Comparison of ENCODE assay signal across 21 cellular contexts in the genomic region with DNA sequence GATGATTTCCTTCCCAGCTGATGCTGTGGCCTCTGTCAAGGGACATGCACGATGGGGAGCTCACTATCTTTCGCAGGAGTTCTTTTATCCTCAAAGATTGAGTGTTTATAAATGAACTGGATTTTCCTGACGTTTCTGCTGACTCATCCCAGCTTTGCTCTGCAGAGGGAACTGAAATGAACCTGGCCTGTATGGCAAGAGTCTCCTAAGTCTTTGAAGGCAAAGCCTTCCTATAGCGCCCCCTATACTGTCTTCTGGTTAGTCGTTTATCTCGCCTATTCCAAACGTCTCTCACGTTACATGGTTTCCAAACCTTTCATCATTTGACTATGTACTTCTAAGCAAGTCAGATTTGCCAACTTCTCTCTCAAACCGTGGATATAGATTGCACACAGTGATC.
DNase-seq lines count a peak whose midpoint lies in the region; ATAC-seq and TF ChIP-seq lines count a peak whose summit lies in the region.
"Had no signal": no experiment of that assay in that cellular context is flagged by ENCODE, and none has a peak within 500 bp of the region (broad histone marks: within the 10 kb centered on the region; RNA-seq: fewer than 3 reads in every experiment).

No MANE protein-coding gene starts in this region.

- no peak overlapping the region for H3K9ac ChIP-seq in GM23248

- POLR2A ChIA-PET in PC-9 (lab: Charles Lee; ENCODE audit: unreplicated experiment), result interaction anchor here (0.7 kb wide), 1 partner anchor 471 kb away, joined by 3 read pairs; no protein-coding TSS in a partner anchor

- H3K9me3 ChIP-seq in PC-9 (ENCODE audit: insufficient read depth, low read depth) (no peaks in the 10 kb centered on the region), GM23248 (ENCODE audit: low read depth) (no peaks in the 10 kb centered on the region)

- H3K79me2 ChIP-seq in PC-9 (ENCODE audit: low read depth), result no peaks in the 10 kb centered on the region
- no peaks in the 10 kb centered on the region for H3K79me2 ChIP-seq in GM23248 (ENCODE audit: insufficient read depth)

- H3K27ac ChIP-seq in PC-9 (no peak overlapping the region), GM23248 (no peak overlapping the region)
- H3K27ac ChIP-seq: VCaP had no signal

- 57 to 61% methylated on average over 9 of the region's 9 CpGs for WGBS in GM23248 (ENCODE audit: low coverage in 1 of 2, low lambda C conversion rate in 2 of 2, missing lambda C conversion rate in 2 of 2), 2 experiments

- CTCF ChIA-PET in PC-9 (lab: Charles Lee), result no interaction called here

- no peak overlapping the region for H3K4me2 ChIP-seq in PC-9
- H3K4me2 ChIP-seq in GM23248 (ENCODE audit: unreplicated experiment), result no peak overlapping the region

- H3F3A ChIP-seq in PC-9 (ENCODE audit: insufficient read depth, low read depth) (no peaks in the 10 kb centered on the region), GM23248 (ENCODE audit: insufficient read depth) (no peaks in the 10 kb centered on the region)

- H4K20me1 ChIP-seq in PC-9 (ENCODE audit: insufficient read depth), result no peaks in the 10 kb centered on the region
- H4K20me1 ChIP-seq in GM23248 (ENCODE audit: insufficient read depth), result no peaks in the 10 kb centered on the region

- peak; percentile 8 for DNase-seq in Caki2 (ENCODE audit: low read depth)
- no peak for DNase-seq in PC-9
- DNase-seq in fibroblast of villous mesenchyme (ENCODE audit: low read depth), result peak; percentile 1
- DNase-seq in stimulated activated CD8-positive, alpha-beta memory T cell treated with anti-CD3 and anti-CD28 coated beads, Interleukin-4, amount 100 ng/mL, for 48 hours, result no peak
- no peak for DNase-seq in GM23248
- DNase-seq: activated CD4-positive, alpha-beta memory T cell treated with anti-CD3 and anti-CD28 coated beads for 36 hours; activated naive CD4-positive, alpha-beta T cell treated with anti-CD3 and anti-CD28 coated beads, Interleukin-2, amount 10 ng/mL, durations not matched to agents 7 days and 5 days; activated T-cell treated with anti-CD3 and anti-CD28 coated beads, Interleukin-2, amount 50 U/mL, for 1 hour; COR-L47; GDM1; hippocampal formation; natural killer cell; NCI-H1105 treated with DMSO at 0.1 percent for 48 hours; NCI-H774; Right ventricle myocardium superior; stimulated activated CD4-positive, alpha-beta T cell treated with anti-CD3 and anti-CD28 coated beads, Interleukin-1b, Interleukin-23, amount 100 ng/mL, for 48 hours; T-helper 1 cell had no signal

- BruUV-seq in PC-9 (replicated peaks; lab: Mats Ljungman, UMichigan), result no TSS peak

- TF ChIP-seq CTCF in LNCAP (IDR thresholded peaks at IDR 0.05) (peak; percentile 26; the same call in 1 of the 2 replicates), PC-9 (conservative IDR thresholded peaks at IDR 0.05) (peak; percentile 36; the same call in 1 of the 2 replicates), fibroblast of villous mesenchyme (IDR thresholded peaks at IDR 0.05; ENCODE audit: insufficient read depth, low read depth, low read length) (no peak)

- no peaks in the 10 kb centered on the region for H3K4me1 ChIP-seq in PC-9 (replicated peaks; ENCODE audit: insufficient read depth)
- no peaks in the 10 kb centered on the region for H3K4me1 ChIP-seq in GM23248 (ENCODE audit: insufficient read depth)

- H3K4me3 ChIP-seq in PC-9 (no peak overlapping the region), fibroblast of villous mesenchyme (ENCODE audit: low read depth, low read length) (no peak overlapping the region), GM23248 (no peak overlapping the region)

- H3K27me3 ChIP-seq in PC-9 (ENCODE audit: insufficient read depth, low read depth) (no peaks in the 10 kb centered on the region), GM23248 (replicated peaks; ENCODE audit: insufficient read depth) (no peaks in the 10 kb centered on the region)

- no peaks in the 10 kb centered on the region for H3K36me3 ChIP-seq in PC-9 (ENCODE audit: low read depth)
- no peaks in the 10 kb centered on the region for H3K36me3 ChIP-seq in GM23248 (ENCODE audit: low read depth)

- ATAC-seq in HG03457 (IDR thresholded peaks at IDR 0.05; ENCODE audit: unreplicated experiment) (no peak), HG03135 (IDR thresholded peaks at IDR 0.05; ENCODE audit: unreplicated experiment) (no peak)
- ATAC-seq: natural killer cell had no signal

- H2AFZ ChIP-seq in PC-9 (no peak overlapping the region), GM23248 (no peak overlapping the region)

- intact Hi-C loops in PC-9 (cut with micrococcal nuclease; ENCODE audit: unreplicated experiment), result no loop called here

- H3K9me2 ChIP-seq in PC-9 (ENCODE audit: insufficient read depth) (no peaks in the 10 kb centered on the region), GM23248 (ENCODE audit: insufficient read depth) (no peaks in the 10 kb centered on the region)

- in situ Hi-C loops in Caki2 (cut with HindIII; ENCODE audit: low pct_unique_long_range_greater_than_20kb, low sequenced_read_pairs), result no loop called here
- in situ Hi-C loops in GM23248 (cut with MboI), result no loop called here

Comparison
In these comparisons a context has a peak if more than half of its experiments do, and no peak if none do; other contexts are left out.
1. DNase-seq: peak in Caki2 (single experiment) and fibroblast of villous mesenchyme (single experiment); none in PC-9 (0 of 2), stimulated activated CD8-positive, alpha-beta memory T cell treated with anti-CD3 and anti-CD28 coated beads, Interleukin-4, amount 100 ng/mL, for 48 hours (single experiment) and GM23248 (single experiment).